ENCODE assay signal across 8 cellular contexts in genomic region chr13:44972956-44973581, GRCh38. TPM values are rescaled to one million over a fixed set of nuclear protein-coding genes. Genes with fewer than 3 reads are reported as not detected.
DNase-seq lines count a peak whose midpoint lies in the region; ATAC-seq, FAIRE-seq and TF ChIP-seq lines count a peak whose summit lies in the region.

No MANE protein-coding gene starts in this region.

- no peak overlapping the region for H3K4me3 Mint-ChIP-seq in activated T-helper 2 cell treated with anti-CD3 and anti-CD28 coated beads, Interferon-gamma antibody, Interleukin-2, Interleukin-4, amounts not matched to agents 10 μg/mL and 5 μg/mL and 100 μg/mL, durations not matched to agents 14 hours and 24 hours and 36 hours (ENCODE audit: low read depth)

- H3K4me3 ChIP-seq in GM12875 (ENCODE audit: low read depth, low read length) (no peak overlapping the region), transverse colon (no peak overlapping the region)

- peaks cover 19% of the 10 kb centered on the region for H3K36me3 Mint-ChIP-seq in activated T-helper 2 cell treated with anti-CD3 and anti-CD28 coated beads, Interferon-gamma antibody, Interleukin-2, Interleukin-4, amounts not matched to agents 10 μg/mL and 5 μg/mL and 100 μg/mL, durations not matched to agents 14 hours and 24 hours and 36 hours (ENCODE audit: low read depth)

- intact Hi-C loops in transverse colon (cut with DNase I; ENCODE audit: low total_unique reads), result loop anchor here (5.0 to 10.0 kb wide), 2 partner anchors 48 to 491 kb away; no protein-coding TSS in a partner anchor
- intact Hi-C loops in activated T-helper 2 cell treated with anti-CD3 and anti-CD28 coated beads, Interferon-gamma antibody, Interleukin-2, Interleukin-4, amounts not matched to agents 10 μg/mL and 5 μg/mL and 100 μg/mL, durations not matched to agents 14 hours and 24 hours and 36 hours (cut with micrococcal nuclease), result loop anchor here (10.0 kb wide), 2 partner anchors 332 to 1068 kb away; no protein-coding TSS in a partner anchor

- H3K27me3 ChIP-seq in transverse colon, result no peaks in the 10 kb centered on the region

- TF ChIP-seq CTCF in GM12875 (IDR thresholded peaks at IDR 0.05; ENCODE audit: borderline replicate concordance, insufficient read depth, low read depth, low read length) (peak; percentile 11; the same call in 1 of the 2 replicates), transverse colon (IDR thresholded peaks at IDR 0.05) (peak; percentile 45 to 56 (median 54))

- H3K27me3 Mint-ChIP-seq in activated T-helper 2 cell treated with anti-CD3 and anti-CD28 coated beads, Interferon-gamma antibody, Interleukin-2, Interleukin-4, amounts not matched to agents 10 μg/mL and 5 μg/mL and 100 μg/mL, durations not matched to agents 14 hours and 24 hours and 36 hours (ENCODE audit: low read depth), result no peaks in the 10 kb centered on the region

- H3K9me3 ChIP-seq in transverse colon, result no peaks in the 10 kb centered on the region

- TF ChIP-seq POLR2A in transverse colon (IDR thresholded peaks at IDR 0.05), result no peak

- WGBS in transverse colon (ENCODE audit: low coverage in 1 of 2), 2 donors, result 13 to 17% methylated on average over 3 of the region's 3 CpGs

- no peak for TF ChIP-seq EP300 in transverse colon (IDR thresholded peaks at IDR 0.05; ENCODE audit: low read depth)

- in situ Hi-C loops in ACHN (cut with HindIII; ENCODE audit: low pct_ligation_motif_present, low pct_unique_long_range_greater_than_20kb, low sequenced_read_pairs), result no loop called here
- in situ Hi-C loops in SK-MEL-5 (cut with HindIII; ENCODE audit: low pct_unique_long_range_greater_than_20kb, low sequenced_read_pairs), result no loop called here
- in situ Hi-C loops in transverse colon (cut with MboI; ENCODE audit: low pct_ligation_motif_present in 1 of 4, low pct_unique_long_range_greater_than_20kb in 1 of 4, low sequenced_read_pairs in 3 of 4), result loop anchor here (25.0 kb wide), 2 partner anchors 486 to 1061 kb away; no protein-coding TSS in a partner anchor

- peak; percentile 56 for DNase-seq in ACHN
- DNase-seq in SK-MEL-5 (ENCODE audit: low read depth, low spot score), result peak; percentile 57
- DNase-seq in frontal cortex (ENCODE audit: low spot score in 2 of 2), result peak in 1 of 2 donors; percentile 20
- DNase-seq in transverse colon, result no peak
- no peak for DNase-seq in COLO829 (ENCODE audit: low spot score)
- DNase-seq in activated T-helper 2 cell treated with anti-CD3 and anti-CD28 coated beads, Interferon-gamma antibody, Interleukin-2, Interleukin-4, amounts not matched to agents 10 μg/mL and 5 μg/mL and 100 μg/mL, durations not matched to agents 14 hours and 24 hours and 36 hours (ENCODE audit: low spot score), result no peak

- H3K4me1 ChIP-seq in transverse colon, result peaks cover 0 to 17% (median 2%) of the 10 kb centered on the region in 4 donors

- H3K27ac Mint-ChIP-seq in activated T-helper 2 cell treated with anti-CD3 and anti-CD28 coated beads, Interferon-gamma antibody, Interleukin-2, Interleukin-4, amounts not matched to agents 10 μg/mL and 5 μg/mL and 100 μg/mL, durations not matched to agents 14 hours and 24 hours and 36 hours, result no peak overlapping the region

- peak; percentile 87 for FAIRE-seq in frontal cortex (lab: Jason Lieb, UNC)

- no peak overlapping the region for H3K27ac ChIP-seq in transverse colon

- peaks cover 0 to 8% (median 3%) of the 10 kb centered on the region in 4 donors for H3K36me3 ChIP-seq in transverse colon

- H3K9me3 Mint-ChIP-seq in activated T-helper 2 cell treated with anti-CD3 and anti-CD28 coated beads, Interferon-gamma antibody, Interleukin-2, Interleukin-4, amounts not matched to agents 10 μg/mL and 5 μg/mL and 100 μg/mL, durations not matched to agents 14 hours and 24 hours and 36 hours, result no peaks in the 10 kb centered on the region

- no peak for ATAC-seq in HG03469 (IDR thresholded peaks at IDR 0.05; ENCODE audit: unreplicated experiment)

- H3K4me1 Mint-ChIP-seq in activated T-helper 2 cell treated with anti-CD3 and anti-CD28 coated beads, Interferon-gamma antibody, Interleukin-2, Interleukin-4, amounts not matched to agents 10 μg/mL and 5 μg/mL and 100 μg/mL, durations not matched to agents 14 hours and 24 hours and 36 hours (ENCODE audit: low read depth), result peaks cover 5% of the 10 kb centered on the region

RNA-seq across cellular contexts. Expression of gene NUFIP1, which starts 16.2 kb away (rescaled TPM):
- 5.1 and 6.1 TPM in 2 replicates for total RNA-seq in SK-MEL-5 (2014; rRNA removed; shearing (Covaris generic))
- polyA plus RNA-seq in SK-MEL-5 (2015; cell fraction: cytosol; rRNA removed), result 7.6 and 9.3 TPM in 2 replicates
- polyA plus RNA-seq in SK-MEL-5 (2015; cell fraction: nucleus; rRNA removed), result 3.2 and 6.9 TPM in 2 replicates
- total RNA-seq in frontal cortex (6.9 TPM), transverse colon (1 to 10 TPM in 3 of 4 donors, under 1 TPM in 1; 0.37 to 3.6 (median 1.7) TPM)
- total RNA-seq in activated T-helper 2 cell treated with anti-CD3 and anti-CD28 coated beads, Interferon-gamma antibody, Interleukin-2, Interleukin-4, amounts not matched to agents 10 μg/mL and 5 μg/mL and 100 μg/mL, durations not matched to agents 14 hours and 24 hours and 36 hours, result 9.5 and 10.3 TPM in 2 replicates

RNA-seq across cellular contexts. Expression of gene GPALPP1, which starts 16.3 kb away (rescaled TPM):
- total RNA-seq in SK-MEL-5 (2014; rRNA removed; shearing (Covaris generic)), result 11.1 and 12.1 TPM in 2 replicates
- 8.0 and 10.4 TPM in 2 replicates for polyA plus RNA-seq in SK-MEL-5 (2015; cell fraction: cytosol; rRNA removed)
- polyA plus RNA-seq in SK-MEL-5 (2015; cell fraction: nucleus; rRNA removed), result 28.3 and 41.7 TPM in 2 replicates
- total RNA-seq in frontal cortex (46.9 TPM), transverse colon (10 to 100 TPM; 12.1 to 30.3 (median 22.0) TPM)
- 29.1 and 32.9 TPM in 2 replicates for total RNA-seq in activated T-helper 2 cell treated with anti-CD3 and anti-CD28 coated beads, Interferon-gamma antibody, Interleukin-2, Interleukin-4, amounts not matched to agents 10 μg/mL and 5 μg/mL and 100 μg/mL, durations not matched to agents 14 hours and 24 hours and 36 hours

Comparison
In these comparisons a context has a peak if more than half of its experiments do, and no peak if none do; other contexts are left out.
1. DNase-seq: peak in ACHN (single experiment) and SK-MEL-5 (single experiment); none in transverse colon (single experiment), COLO829 (single experiment) and activated T-helper 2 cell treated with anti-CD3 and anti-CD28 coated beads, Interferon-gamma antibody, Interleukin-2, Interleukin-4, amounts not matched to agents 10 μg/mL and 5 μg/mL and 100 μg/mL, durations not matched to agents 14 hours and 24 hours and 36 hours (single experiment).
2. in situ Hi-C loops: an anchor here in transverse colon (25.0 kb wide); none called in ACHN and SK-MEL-5.